1 cellular context compared by ENCODE assay signal in genomic region chr14:54291491-54292191, GRCh38.
TF ChIP-seq lines count a peak whose summit lies in the region.

No MANE protein-coding gene starts in this region.

TF ChIP-seq in H1, 55 proteins besides CTCF, POLR2A, EP300 and RAD21 (continued from another document):
- TF ChIP-seq SIN3A (conservative IDR thresholded peaks at IDR 0.05 in 1 of 2, IDR thresholded peaks at IDR 0.05 in 1 of 2; ENCODE audit: low read depth in 1 of 2, low read length in 2 of 2) (no peak), KDM1A (IDR thresholded peaks at IDR 0.05; ENCODE audit: borderline replicate concordance, low read length) (no peak), SRF (IDR thresholded peaks at IDR 0.05; ENCODE audit: low read depth, low read length) (no peak), RBBP5 (IDR thresholded peaks at IDR 0.05; ENCODE audit: borderline replicate concordance, low read depth, low read length) (no peak), BCL11A (IDR thresholded peaks at IDR 0.05; ENCODE audit: low read depth in 2 of 2, low read length in 2 of 2) (no peak), EZH2 (IDR thresholded peaks at IDR 0.05; ENCODE audit: low read depth, low read length, severe bottlenecking) (no peak), CBX8 (IDR thresholded peaks at IDR 0.05; ENCODE audit: borderline replicate concordance, low read depth, low read length) (no peak), PHF8 (conservative IDR thresholded peaks at IDR 0.05; ENCODE audit: low read depth, low read length) (no peak), TCF12 (IDR thresholded peaks at IDR 0.05; ENCODE audit: low read depth, low read length) (no peak), GABPA (IDR thresholded peaks at IDR 0.05; ENCODE audit: borderline replicate concordance, insufficient read depth, low read length) (no peak), BACH1 (IDR thresholded peaks at IDR 0.05; ENCODE audit: low read length) (no peak)
